In the genomic region with DNA sequence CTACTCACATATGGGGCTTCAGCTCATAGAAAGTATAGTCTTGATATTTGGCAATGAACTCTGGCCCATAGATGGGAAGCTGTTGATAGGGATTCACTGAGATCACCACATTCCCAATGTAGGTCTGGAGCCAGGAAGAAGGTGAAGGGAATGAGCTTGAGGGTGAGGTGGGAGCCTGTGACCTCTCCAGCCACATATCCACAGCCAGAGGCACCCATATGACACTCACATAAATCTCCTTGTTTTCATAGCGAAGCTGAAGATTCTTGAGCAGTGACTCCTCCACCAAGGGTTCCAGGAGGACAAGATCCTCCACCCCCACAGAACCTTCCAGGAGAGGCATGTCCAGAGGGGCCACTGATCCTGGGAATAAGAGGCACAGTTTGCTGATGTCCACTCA, we compare ENCODE assay signal across 18 cellular contexts. TPM values are rescaled to one million over a fixed set of nuclear protein-coding genes. Genes with fewer than 3 reads are reported as not detected.
DNase-seq lines count a peak whose midpoint lies in the region; ATAC-seq, FAIRE-seq and TF ChIP-seq lines count a peak whose summit lies in the region.
"Had no signal": no experiment of that assay in that cellular context is flagged by ENCODE, and none has a peak within 500 bp of the region (broad histone marks: within the 10 kb centered on the region; RNA-seq: fewer than 3 reads in every experiment).

No MANE protein-coding gene starts in this region.

- FAIRE-seq in GM12891 (lab: Jason Lieb, UNC) (no peak), frontal cortex (lab: Jason Lieb, UNC) (no peak)
- FAIRE-seq: GM19239 had no signal

- H3K4me2 ChIP-seq in neuronal stem cell (ENCODE audit: insufficient read depth, low read length, poor library complexity, severe bottlenecking) = no peak overlapping the region

- no peak overlapping the region for H2BK5ac ChIP-seq in neuronal stem cell (ENCODE audit: low read length)

- H3K4me3 ChIP-seq in Peyer's patch (peak overlapping the region in 3 of 4 donors; percentile 34 to 58 (median 55)), foreskin fibroblast (ENCODE audit: low read depth in 1 of 2, low read length in 2 of 2) (no peak overlapping the region), upper lobe of right lung (no peak overlapping the region), neuronal stem cell (ENCODE audit: low read length in 2 of 2) (no peak overlapping the region)
- H3K4me3 ChIP-seq: cardiac muscle cell, prostate gland had no signal

- H2BK15ac ChIP-seq in neuronal stem cell (ENCODE audit: low read length) = no peak overlapping the region

- H3K36me3 Mint-ChIP-seq in stimulated activated naive CD8-positive, alpha-beta T cell treated with anti-CD3 and anti-CD28 coated beads, Interleukin-15, Interleukin-2, amounts not matched to agents 100 ng/mL and 50 ng/mL, for 24 hours (ENCODE audit: low read depth) = peaks cover 2% of the 10 kb centered on the region

- H3K9me3 Mint-ChIP-seq in stimulated activated naive CD8-positive, alpha-beta T cell treated with anti-CD3 and anti-CD28 coated beads, Interleukin-15, Interleukin-2, amounts not matched to agents 100 ng/mL and 50 ng/mL, for 24 hours = no peaks in the 10 kb centered on the region

- H2BK12ac ChIP-seq in neuronal stem cell (ENCODE audit: low read length) = no peak overlapping the region

- no peaks in the 10 kb centered on the region for H3K9me3 ChIP-seq in Peyer's patch
- no peaks in the 10 kb centered on the region for H3K9me3 ChIP-seq in upper lobe of right lung
- no peaks in the 10 kb centered on the region for H3K9me3 ChIP-seq in neuronal stem cell (replicated peaks in 1 of 2; ENCODE audit: control insufficient read depth in 2 of 2, insufficient read depth in 1 of 2, low read depth in 1 of 2, low read length in 2 of 2)
- H3K9me3 ChIP-seq: prostate gland, tibial nerve had no signal

- intact Hi-C loops in upper lobe of right lung (cut with DNase I) = no loop called here

- H3K27me3 ChIP-seq in Peyer's patch = no peaks in the 10 kb centered on the region
- no peaks in the 10 kb centered on the region for H3K27me3 ChIP-seq in upper lobe of right lung
- peaks cover 0 to 37% (median 0%) of the 10 kb centered on the region in 3 experiments for H3K27me3 ChIP-seq in neuronal stem cell (ENCODE audit: control insufficient read depth in 3 of 3, insufficient read depth in 3 of 3, low read depth in 1 of 3, low read length in 3 of 3)
- H3K27me3 ChIP-seq: tibial nerve had no signal

- peaks cover 4% of the 10 kb centered on the region for H3K27me3 Mint-ChIP-seq in stimulated activated naive CD8-positive, alpha-beta T cell treated with anti-CD3 and anti-CD28 coated beads, Interleukin-15, Interleukin-2, amounts not matched to agents 100 ng/mL and 50 ng/mL, for 24 hours

- H3K27ac ChIP-seq in Peyer's patch (peak overlapping the region in 3 of 4 donors; percentile 26 to 86 (median 84)), upper lobe of right lung (no peak overlapping the region), neuronal stem cell (replicated peaks; ENCODE audit: low read length) (no peak overlapping the region)
- H3K27ac ChIP-seq: cardiac muscle cell, prostate gland had no signal

- H2AFZ ChIP-seq in neuronal stem cell (ENCODE audit: low read length) = no peak overlapping the region

- H3K36me3 ChIP-seq in Peyer's patch (peaks cover 0 to 42% (median 0%) of the 10 kb centered on the region in 3 donors), upper lobe of right lung (no peaks in the 10 kb centered on the region), neuronal stem cell (replicated peaks in 1 of 2; ENCODE audit: control insufficient read depth in 2 of 2, insufficient read depth in 2 of 2, low read length in 2 of 2) (no peaks in the 10 kb centered on the region)
- H3K36me3 ChIP-seq: cardiac muscle cell, prostate gland, tibial nerve had no signal

- H3K4me1 Mint-ChIP-seq in stimulated activated naive CD8-positive, alpha-beta T cell treated with anti-CD3 and anti-CD28 coated beads, Interleukin-15, Interleukin-2, amounts not matched to agents 100 ng/mL and 50 ng/mL, for 24 hours (ENCODE audit: low read depth) = peaks cover 52% of the 10 kb centered on the region

- no CpG with 5 or more reads among the region's 1 CpG for WGBS in neuronal stem cell (ENCODE audit: extremely low coverage in 2 of 2, insufficient read length in 2 of 2, insufficient replicate concordance in 1 of 2), 2 donors

- no peak overlapping the region for H3K9ac ChIP-seq in neuronal stem cell (ENCODE audit: low read depth, low read length, poor library complexity)

- H3K4ac ChIP-seq in neuronal stem cell (ENCODE audit: low read length) = no peak overlapping the region

- H4K8ac ChIP-seq in neuronal stem cell (ENCODE audit: low read depth, low read length) = no peak overlapping the region

- peak overlapping the region; percentile 80 for H3K27ac Mint-ChIP-seq in stimulated activated naive CD8-positive, alpha-beta T cell treated with anti-CD3 and anti-CD28 coated beads, Interleukin-15, Interleukin-2, amounts not matched to agents 100 ng/mL and 50 ng/mL, for 24 hours

- no peak overlapping the region for H3K14ac ChIP-seq in neuronal stem cell (ENCODE audit: low read length)

- H3K79me1 ChIP-seq in neuronal stem cell (ENCODE audit: low read depth, low read length) = no peaks in the 10 kb centered on the region

- TF ChIP-seq POLR2A in Peyer's patch (IDR thresholded peaks at IDR 0.05) (no peak), GM12891 (IDR thresholded peaks at IDR 0.05; ENCODE audit: low read depth, low read length) (no peak)

- H3K4me1 ChIP-seq in Peyer's patch (peaks cover 0 to 22% (median 3%) of the 10 kb centered on the region in 4 donors), upper lobe of right lung (peaks cover 3% of the 10 kb centered on the region), neuronal stem cell (ENCODE audit: control insufficient read depth in 2 of 2, insufficient read depth in 1 of 2, low read depth in 1 of 2, low read length in 2 of 2) (peaks cover 0 to 2% of the 10 kb centered on the region in 2 donors)
- H3K4me1 ChIP-seq: prostate gland had no signal

- DNase-seq in stimulated activated naive CD8-positive, alpha-beta T cell treated with anti-CD3 and anti-CD28 coated beads, Interleukin-15, Interleukin-2, amounts not matched to agents 100 U/mL and 50 U/mL, for 24 hours = no peak
- DNase-seq in Peyer's patch (no peak), foreskin fibroblast (peak; percentile 27 to 30), GM12891 (ENCODE audit: insufficient read length, low spot score) (no peak), upper lobe of right lung (no peak), frontal cortex (ENCODE audit: low spot score in 2 of 2) (no peak), neuronal stem cell (ENCODE audit: low spot score) (no peak)
- DNase-seq: activated CD4-positive, alpha-beta T cell treated with anti-CD3 and anti-CD28 coated beads for 1 hour; KBM-7; NCI-H446 treated with DMSO at 0.1 percent for 48 hours; OCI-M1 had no signal

- no peak overlapping the region for H2AK5ac ChIP-seq in neuronal stem cell (ENCODE audit: low read depth, low read length)

- TF ChIP-seq CTCF in Peyer's patch (IDR thresholded peaks at IDR 0.05) (no peak), foreskin fibroblast (IDR thresholded peaks at IDR 0.05; ENCODE audit: low read depth, low read length) (no peak), upper lobe of right lung (IDR thresholded peaks at IDR 0.05) (no peak)

- no peak overlapping the region for H3K18ac ChIP-seq in neuronal stem cell (ENCODE audit: low read length)

- H2BK120ac ChIP-seq in neuronal stem cell (ENCODE audit: low read depth, low read length) = no peak overlapping the region

- ATAC-seq in stimulated activated naive CD8-positive, alpha-beta T cell treated with anti-CD3 and anti-CD28 coated beads, Interleukin-15, Interleukin-2, amounts not matched to agents 100 U/mL and 50 U/mL, for 24 hours = no peak
- ATAC-seq in upper lobe of right lung = no peak

- H3K4me3 Mint-ChIP-seq in stimulated activated naive CD8-positive, alpha-beta T cell treated with anti-CD3 and anti-CD28 coated beads, Interleukin-15, Interleukin-2, amounts not matched to agents 100 ng/mL and 50 ng/mL, for 24 hours = peak overlapping the region; percentile 24

- H3K23ac ChIP-seq in neuronal stem cell (ENCODE audit: low read depth, low read length, poor library complexity) = no peak overlapping the region

- no peak overlapping the region for H4K91ac ChIP-seq in neuronal stem cell (ENCODE audit: low read depth, low read length, poor library complexity)

TF ChIP-seq in GM12891, 5 proteins besides CTCF, POLR2A, EP300 and RAD21:
- TF ChIP-seq POU2F2 (IDR thresholded peaks at IDR 0.05; ENCODE audit: low read depth, low read length) (no peak), PAX5 (IDR thresholded peaks at IDR 0.05; ENCODE audit: insufficient read depth, low read length, severe bottlenecking) (no peak), SPI1 (IDR thresholded peaks at IDR 0.05; ENCODE audit: low read depth, low read length) (no peak), TAF1 (IDR thresholded peaks at IDR 0.05; ENCODE audit: low read depth, low read length) (no peak), POLR2AphosphoS5 (IDR thresholded peaks at IDR 0.05; ENCODE audit: low read depth, low read length) (no peak)

RNA-seq across cellular contexts. Expression of gene MYO1A, which starts 1.9 kb away (rescaled TPM):
- total RNA-seq in Peyer's patch (1,000 to 10,000 TPM in 1 of 4 donors, 100 to 1,000 TPM in 2, 10 to 100 TPM in 1; 94.1 to 1,001 (median 802) TPM), upper lobe of right lung (1.4 TPM), frontal cortex (not detected)
- 0.21 TPM for polyA plus RNA-seq in GM12891 (2012; ENCODE audit: low read depth, missing spikeins)
- polyA plus RNA-seq in neuronal stem cell (2013, experiment 1 of 2) = 0.04 TPM
- polyA plus RNA-seq in neuronal stem cell (2013, experiment 2 of 2) = 0.01 TPM
- total RNA-seq: cardiac muscle cell, glomerular endothelial cell, kidney epithelial cell had no signal

RNA-seq across cellular contexts. Expression of gene NEMP1, which starts 30.6 kb away (rescaled TPM):
- 10 to 100 TPM in 1 of 4 donors, 1 to 10 TPM in 3; 4.6 to 11.6 (median 5.7) TPM for total RNA-seq in Peyer's patch
- polyA plus RNA-seq in GM12891 (2012; ENCODE audit: low read depth, missing spikeins) = 8.8 TPM
- 14.1 TPM for total RNA-seq in upper lobe of right lung
- 5.3 TPM for total RNA-seq in frontal cortex
- polyA plus RNA-seq in neuronal stem cell (2013, experiment 1 of 2) = 31.6 TPM
- 33.0 TPM for polyA plus RNA-seq in neuronal stem cell (2013, experiment 2 of 2)

RNA-seq across cellular contexts. Expression of gene TAC3, which starts 31.7 kb away (rescaled TPM):
- 10 to 100 TPM in 1 of 4 donors, 1 to 10 TPM in 2, not detected in 1; 9.6 to 13.8 (median 9.9) TPM for total RNA-seq in Peyer's patch
- polyA plus RNA-seq in GM12891 (2012; ENCODE audit: low read depth, missing spikeins) = 0.27 TPM
- total RNA-seq in upper lobe of right lung = not detected
- 0.82 TPM for total RNA-seq in frontal cortex
- 16.3 TPM for polyA plus RNA-seq in neuronal stem cell (2013, experiment 1 of 2)
- 16.4 TPM for polyA plus RNA-seq in neuronal stem cell (2013, experiment 2 of 2)
- total RNA-seq: glomerular endothelial cell, kidney epithelial cell, prostate gland, tibial nerve had no signal

RNA-seq across cellular contexts. Expression of gene NAB2, which starts 40.9 kb away (rescaled TPM):
- 10 to 100 TPM in 2 of 4 donors, 1 to 10 TPM in 2; 7.4 to 17.0 (median 10.3) TPM for total RNA-seq in Peyer's patch
- 13.1 TPM for polyA plus RNA-seq in GM12891 (2012; ENCODE audit: low read depth, missing spikeins)
- total RNA-seq in upper lobe of right lung = 37.3 TPM
- total RNA-seq in frontal cortex = 30.2 TPM
- 51.0 TPM for polyA plus RNA-seq in neuronal stem cell (2013, experiment 1 of 2)
- 47.9 TPM for polyA plus RNA-seq in neuronal stem cell (2013, experiment 2 of 2)

RNA-seq across cellular contexts. Expression of gene ZBTB39, which starts 41.6 kb away (rescaled TPM):
- total RNA-seq in Peyer's patch (1 to 10 TPM; 3.2 to 9.1 (median 5.5) TPM), upper lobe of right lung (7.2 TPM), frontal cortex (8.2 TPM)
- polyA plus RNA-seq in GM12891 (2012; ENCODE audit: low read depth, missing spikeins) = 2.0 TPM
- 14.6 TPM for polyA plus RNA-seq in neuronal stem cell (2013, experiment 1 of 2)
- polyA plus RNA-seq in neuronal stem cell (2013, experiment 2 of 2) = 15.1 TPM

Comparison
In these comparisons a context has a peak if more than half of its experiments do, and no peak if none do; other contexts are left out.
1. DNase-seq: peak in foreskin fibroblast (2 of 2); none in stimulated activated naive CD8-positive, alpha-beta T cell treated with anti-CD3 and anti-CD28 coated beads, Interleukin-15, Interleukin-2, amounts not matched to agents 100 U/mL and 50 U/mL, for 24 hours (single experiment), Peyer's patch (0 of 3), GM12891 (single experiment), upper lobe of right lung (single experiment), frontal cortex (0 of 2) and neuronal stem cell (single experiment).
2. H3K27ac ChIP-seq: peak in Peyer's patch (3 of 4); none in upper lobe of right lung (single experiment) and neuronal stem cell (single experiment).
3. H3K4me3 ChIP-seq: peak in Peyer's patch (3 of 4); none in foreskin fibroblast (0 of 2), upper lobe of right lung (single experiment) and neuronal stem cell (0 of 2).
4. RNA of gene MYO1A, which starts 1.9 kb away (total RNA-seq): 94.1 to 1,001 TPM in Peyer's patch; 1.4 TPM in upper lobe of right lung (single experiment) and not detected in frontal cortex (single experiment); every median in the first group is over 10 times any median in the second.